Comparison of ENCODE assay signal across 8 cellular contexts in genomic region chr22:38467904-38468760, GRCh38. TPM values are rescaled to one million over a fixed set of nuclear protein-coding genes. Genes with fewer than 3 reads are reported as not detected.
DNase-seq lines count a peak whose midpoint lies in the region; ATAC-seq and TF ChIP-seq lines count a peak whose summit lies in the region.

TSS of gene KDELR3 (plus strand) at chr22:38468096. CDS start at chr22:38468234, 138 bp downstream.

- no peak within 1 kb of the TSS for H3K27ac ChIP-seq in cardiac muscle cell
- peak within 1 kb of the TSS in 1 of 2 donors; percentile 26 for H3K27ac ChIP-seq in prostate gland

- intact Hi-C loops in prostate gland (cut with DNase I), result no loop called here

- no peaks in the 10 kb centered on the region for H3K9me3 ChIP-seq in cardiac muscle cell (ENCODE audit: low read depth)
- no peaks in the 10 kb centered on the region for H3K9me3 ChIP-seq in prostate gland

- H3K4me1 ChIP-seq in cardiac muscle cell (ENCODE audit: low read depth), result peaks cover 6% of the 10 kb centered on the region
- H3K4me1 ChIP-seq in prostate gland (replicated peaks), result no peaks in the 10 kb centered on the region

- TF ChIP-seq POLR2A in prostate gland (IDR thresholded peaks at IDR 0.05), result peak; percentile 30

- H3K36me3 ChIP-seq in cardiac muscle cell, result no peaks in the 10 kb centered on the region
- H3K36me3 ChIP-seq in prostate gland, result no peaks in the 10 kb centered on the region

- TF ChIP-seq CTCF in GM12875 (IDR thresholded peaks at IDR 0.05; ENCODE audit: borderline replicate concordance, insufficient read depth, low read depth, low read length), result peak; percentile 7; the same call in 1 of the 2 replicates
- TF ChIP-seq CTCF in cardiac muscle cell (IDR thresholded peaks at IDR 0.05; ENCODE audit: low read depth, low read length), result peak; percentile 14
- no peak for TF ChIP-seq CTCF in prostate gland (IDR thresholded peaks at IDR 0.05)

- H3K27me3 ChIP-seq in cardiac muscle cell, result no peaks in the 10 kb centered on the region
- H3K27me3 ChIP-seq in prostate gland (replicated peaks; ENCODE audit: insufficient read depth), result no peaks in the 10 kb centered on the region

- no peak for ATAC-seq in GM21423 (IDR thresholded peaks at IDR 0.05; ENCODE audit: unreplicated experiment)
- no peak for ATAC-seq in HG03521 (IDR thresholded peaks at IDR 0.05; ENCODE audit: unreplicated experiment)

- DNase-seq in OCI-M1 (lab: John Stamatoyannopoulos, UW) (peak; percentile 58), cardiac muscle cell (ENCODE audit: low read depth in 1 of 2, low spot score in 1 of 2) (peak; percentile 61 to 85), prostate gland (ENCODE audit: low spot score) (peak; percentile 46), occipital lobe (lab: John Stamatoyannopoulos, UW) (no peak)
- DNase-seq in activated naive CD4-positive, alpha-beta T cell treated with anti-CD3 and anti-CD28 coated beads, Interleukin-2, amount 50 U/mL, for 16 hours, result peak; percentile 58

- WGBS in prostate gland, result 4% methylated on average over 52 of the region's 61 CpGs

- H3K4me3 ChIP-seq in GM12875 (ENCODE audit: low read depth, low read length), result no peak within 1 kb of the TSS
- H3K4me3 ChIP-seq in cardiac muscle cell, result peak within 1 kb of the TSS; percentile 39
- H3K4me3 ChIP-seq in prostate gland, result peak within 1 kb of the TSS; percentile 40 to 46

RNA-seq across cellular contexts. Expression of gene KDELR3, which starts in this region (rescaled TPM):
- total RNA-seq in cardiac muscle cell, result 13.1 and 19.7 TPM in 2 replicates
- polyA plus RNA-seq in cardiac muscle cell, result 21.8 and 26.5 TPM in 2 replicates
- total RNA-seq in prostate gland, result 10 to 100 TPM; 13.8 to 25.4 TPM
- 0.94 TPM for total RNA-seq in occipital lobe

Comparison
In these comparisons a context has a peak if more than half of its experiments do, and no peak if none do; other contexts are left out.
1. CTCF ChIP-seq: peak in GM12875 (single experiment) and cardiac muscle cell (single experiment); none in prostate gland (0 of 4).